1 cellular context compared by ENCODE assay signal in genomic region chr6:44312901-44313788, GRCh38.
TF ChIP-seq lines count a peak whose summit lies in the region.

TSS of gene AARS2 (minus strand) at chr6:44313347. CDS start at chr6:44313323, 24 bp downstream.

TF ChIP-seq in K562, 482 proteins besides CTCF, POLR2A, EP300 and RAD21 (continued from another document and continues in another):
- TF ChIP-seq NKRF (IDR thresholded peaks at IDR 0.05; ENCODE audit: borderline replicate concordance) (no peak), ZNF143 (CRISPR knock-in tag; IDR thresholded peaks at IDR 0.05) (0 out of 2 replicates have a peak, but pooled peaks have one; percentile 15), TRIM28 (IDR thresholded peaks at IDR 0.05) (peak; percentile 77), ZBTB43 (CRISPR knock-in tag; IDR thresholded peaks at IDR 0.05) (no peak; the same call in 1 of the 2 replicates), NR0B1 (IDR thresholded peaks at IDR 0.05; ENCODE audit: partially characterized antibody) (no peak), CBX2 (IDR thresholded peaks at IDR 0.05; ENCODE audit: insufficient read depth, low read length, poor library complexity, severe bottlenecking) (no peak), TFAP4 (CRISPR knock-in tag; IDR thresholded peaks at IDR 0.05; ENCODE audit: borderline replicate concordance) (peak; percentile 95), NFE2L1 (tag; IDR thresholded peaks at IDR 0.05; ENCODE audit: borderline replicate concordance, low read depth) (no peak), ZNF668 (CRISPR knock-in tag; IDR thresholded peaks at IDR 0.05) (no peak), MTA3 (IDR thresholded peaks at IDR 0.05; ENCODE audit: borderline replicate concordance) (peak; percentile 89; the same call in 1 of the 2 replicates), ZNF184 (CRISPR knock-in tag; IDR thresholded peaks at IDR 0.05) (no peak), TEAD2 (tag; IDR thresholded peaks at IDR 0.05) (no peak), CSDE1 (IDR thresholded peaks at IDR 0.05) (peak in 1 of 2 experiments; percentile 66; a peak in 2 of 4 replicates), ZBTB9 (CRISPR knock-in tag; IDR thresholded peaks at IDR 0.05) (peak; percentile 92), PRMT5 (CRISPR knock-in tag; IDR thresholded peaks at IDR 0.05) (no peak), IRF1 (CRISPR knock-in tag; IDR thresholded peaks at IDR 0.05; ENCODE audit: borderline replicate concordance) (peak; percentile 82; the same call in 1 of the 2 replicates), ZNF780A (CRISPR knock-in tag; IDR thresholded peaks at IDR 0.05) (no peak), CCAR2 (IDR thresholded peaks at IDR 0.05; ENCODE audit: low read depth, low read length) (no peak), MTA2 (IDR thresholded peaks at IDR 0.05; ENCODE audit: low read depth) (no peak; the same call in 1 of the 2 replicates), ZNF583 (CRISPR knock-in tag; IDR thresholded peaks at IDR 0.05) (no peak), ZNF41 (CRISPR knock-in tag; conservative IDR thresholded peaks at IDR 0.05) (no peak; the same call in 1 of the 2 replicates), MAX (CRISPR knock-in tag; IDR thresholded peaks at IDR 0.05) (peak; percentile 67), ZBTB8A (IDR thresholded peaks at IDR 0.05; ENCODE audit: partially characterized antibody) (no peak), ZNF134 (CRISPR knock-in tag; conservative IDR thresholded peaks at IDR 0.05) (0 out of 2 replicates have a peak, but pooled peaks have one; percentile 5), HDAC6 (IDR thresholded peaks at IDR 0.05; ENCODE audit: low read depth, low read length) (no peak), RREB1 (CRISPR knock-in tag; IDR thresholded peaks at IDR 0.05) (no peak), KLF16 (IDR thresholded peaks at IDR 0.05) (peak; percentile 78), ID3 (CRISPR knock-in tag; IDR thresholded peaks at IDR 0.05) (no peak), ID3 (tag; IDR thresholded peaks at IDR 0.05) (peak; percentile 85), MEF2A (IDR thresholded peaks at IDR 0.05; ENCODE audit: control insufficient read depth, low read depth, low read length) (no peak), CHD2 (IDR thresholded peaks at IDR 0.05; ENCODE audit: low read depth, low read length) (no peak), ZNF79 (CRISPR knock-in tag; IDR thresholded peaks at IDR 0.05; ENCODE audit: low read depth) (no peak), MECOM (CRISPR knock-in tag; IDR thresholded peaks at IDR 0.05) (no peak), MCM5 (IDR thresholded peaks at IDR 0.05; ENCODE audit: low read depth) (no peak), ZNF695 (CRISPR knock-in tag; IDR thresholded peaks at IDR 0.05) (no peak), KAT8 (IDR thresholded peaks at IDR 0.05; ENCODE audit: low read depth) (no peak), POLR2H (tag; IDR thresholded peaks at IDR 0.05; ENCODE audit: low read depth) (no peak; the same call in 1 of the 2 replicates), ATF2 (CRISPR knock-in tag; IDR thresholded peaks at IDR 0.05) (no peak), TAF9B (IDR thresholded peaks at IDR 0.05; ENCODE audit: partially characterized antibody) (peak; percentile 93), JUNB (CRISPR knock-in tag; conservative IDR thresholded peaks at IDR 0.05) (0 out of 2 replicates have a peak, but pooled peaks have one; percentile 15), ZNF23 (CRISPR knock-in tag; IDR thresholded peaks at IDR 0.05) (no peak), MYC (IDR thresholded peaks at IDR 0.05; ENCODE audit: low read depth, low read length) (peak; percentile 85), MYC (CRISPR knock-in tag; IDR thresholded peaks at IDR 0.05; ENCODE audit: borderline replicate concordance, low read depth) (peak; percentile 93), ADNP (tag; IDR thresholded peaks at IDR 0.05) (peak; percentile 95), HCFC1 (IDR thresholded peaks at IDR 0.05; ENCODE audit: low read depth, low read length) (peak; percentile 86), ZNF384 (IDR thresholded peaks at IDR 0.05; ENCODE audit: low read depth, low read length) (no peak), FOXA3 (CRISPR knock-in tag; conservative IDR thresholded peaks at IDR 0.05 in 1 of 2, IDR thresholded peaks at IDR 0.05 in 1 of 2) (peak in 1 of 2 experiments; percentile 77; a peak in 2 of 4 replicates), ZNF436 (CRISPR knock-in tag; IDR thresholded peaks at IDR 0.05) (no peak), FUS (optimal IDR thresholded peaks at IDR 0.05; ENCODE audit: low read depth, low read length) (no peak), TARDBP (IDR thresholded peaks at IDR 0.05) (no peak), ZNF740 (CRISPR knock-in tag; IDR thresholded peaks at IDR 0.05) (peak; percentile 53; the same call in 1 of the 2 replicates), ZNF740 (tag; IDR thresholded peaks at IDR 0.05) (no peak; a peak in 1 of 4 replicates), KLF6 (CRISPR knock-in tag; IDR thresholded peaks at IDR 0.05; ENCODE audit: borderline replicate concordance) (no peak), ZZZ3 (IDR thresholded peaks at IDR 0.05) (peak; percentile 84), MAFF (IDR thresholded peaks at IDR 0.05; ENCODE audit: low read length) (no peak)
